In the genomic region with DNA sequence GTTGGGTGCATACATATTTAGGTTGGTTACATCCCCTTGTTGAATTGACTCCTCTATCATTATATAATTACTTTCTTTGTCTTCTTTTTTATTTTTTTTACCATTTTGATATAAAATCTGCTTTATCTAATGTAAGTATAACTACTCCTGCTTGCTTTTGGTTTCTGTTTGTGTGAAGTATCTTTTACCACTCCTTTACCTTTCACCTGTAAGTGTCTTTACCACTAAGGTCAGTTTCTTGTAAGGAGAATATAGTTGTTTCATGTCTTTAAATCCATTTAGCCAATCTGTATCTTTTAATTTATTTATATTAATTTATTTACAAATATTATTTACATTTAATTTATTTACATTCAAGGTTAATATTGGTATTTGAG, we compare ENCODE assay signal across 37 cellular contexts. TPM values are rescaled to one million over a fixed set of nuclear protein-coding genes. Genes with fewer than 3 reads are reported as not detected.
DNase-seq lines count a peak whose midpoint lies in the region; ATAC-seq, FAIRE-seq and TF ChIP-seq lines count a peak whose summit lies in the region.
"Had no signal": no experiment of that assay in that cellular context is flagged by ENCODE, and none has a peak within 500 bp of the region (broad histone marks: within the 10 kb centered on the region; RNA-seq: fewer than 3 reads in every experiment).

No MANE protein-coding gene starts in this region.

- H3K27ac ChIP-seq in GM23338 (ENCODE audit: low read depth) (no peak overlapping the region), MM.1S (ENCODE audit: low read length) (peak overlapping the region; percentile 13; the same call in 1 of the 2 replicates), small intestine (ENCODE audit: low read depth in 1 of 2, low read length in 1 of 2) (no peak overlapping the region), RWPE1 (no peak overlapping the region)
- H3K27ac ChIP-seq: dorsolateral prefrontal cortex, esophagus squamous epithelium, foreskin keratinocyte, heart left ventricle, Peyer's patch, VCaP had no signal

- H3K79me2 ChIP-seq in GM23338 (replicated peaks; ENCODE audit: insufficient read depth) (no peaks in the 10 kb centered on the region), MM.1S (ENCODE audit: low read length) (no peaks in the 10 kb centered on the region)

- H3K27me3 Mint-ChIP-seq in GM23338 (ENCODE audit: insufficient read depth, low read depth, poor library complexity): peaks cover 10% of the 10 kb centered on the region
- H3K27me3 Mint-ChIP-seq: activated CD4-positive, alpha-beta T cell treated with anti-CD3 and anti-CD28 coated beads for 36 hours; activated naive CD4-positive, alpha-beta T cell treated with anti-CD3 and anti-CD28 coated beads, Interleukin-2, amount 50 U/mL, for 24 hours; CD4-positive, alpha-beta T cell; naive B cell had no signal

- H3K4me2 ChIP-seq in GM23338 (no peak overlapping the region), MM.1S (ENCODE audit: low read depth, low read length) (peak overlapping the region; percentile 70)

- H3K4me3 ChIP-seq in GM23338 (no peak overlapping the region), MM.1S (ENCODE audit: low read length) (peak overlapping the region; percentile 29; the same call in 1 of the 2 replicates), small intestine (ENCODE audit: low read depth in 1 of 2, low read length in 2 of 2) (no peak overlapping the region)
- H3K4me3 ChIP-seq: dorsolateral prefrontal cortex, esophagus squamous epithelium, heart left ventricle, Peyer's patch had no signal

- H3K27me3 ChIP-seq in GM23338 (ENCODE audit: insufficient read depth): no peaks in the 10 kb centered on the region
- H3K27me3 ChIP-seq in MM.1S (replicated peaks; ENCODE audit: insufficient read depth, low read length): no peaks in the 10 kb centered on the region
- no peaks in the 10 kb centered on the region for H3K27me3 ChIP-seq in small intestine (ENCODE audit: control insufficient read depth in 2 of 2, insufficient read depth in 2 of 2, low read length in 2 of 2)
- H3K27me3 ChIP-seq: esophagus squamous epithelium, foreskin keratinocyte, heart left ventricle, Peyer's patch had no signal

- CTCF ChIA-PET in RWPE1 (lab: Yijun Ruan, JAX): interaction anchor here (0.6 kb wide), 1 partner anchor 703 kb away, joined by 4 read pairs; no protein-coding TSS in a partner anchor

- H3K36me3 Mint-ChIP-seq in GM23338 (ENCODE audit: low read depth): peaks cover 4% of the 10 kb centered on the region; the same call in 2 of the 3 replicates
- H3K36me3 Mint-ChIP-seq: activated naive CD4-positive, alpha-beta T cell treated with anti-CD3 and anti-CD28 coated beads, Interleukin-2, amount 50 U/mL, for 24 hours; brain; naive B cell had no signal

- FAIRE-seq in small intestine (lab: Jason Lieb, UNC): no peak
- FAIRE-seq: HepG2 had no signal

- no peak overlapping the region; the same call in 1 of the 2 replicates for H3K9ac ChIP-seq in MM.1S (ENCODE audit: low read length)

- H3K9me3 ChIP-seq in MM.1S (replicated peaks; ENCODE audit: insufficient read depth, low read length) (no peaks in the 10 kb centered on the region), small intestine (ENCODE audit: control insufficient read depth, low read depth) (no peaks in the 10 kb centered on the region)
- H3K9me3 ChIP-seq: esophagus squamous epithelium, Peyer's patch had no signal

- peak; percentile 42 for ATAC-seq in GM18868 (IDR thresholded peaks at IDR 0.05; ENCODE audit: unreplicated experiment)
- ATAC-seq in GM23338: no peak
- ATAC-seq: heart left ventricle; right cardiac atrium; stimulated activated naive CD8-positive, alpha-beta T cell treated with anti-CD3 and anti-CD28 coated beads, Interleukin-15, Interleukin-2, amounts not matched to agents 100 U/mL and 50 U/mL, for 24 hours had no signal

- peaks cover 5% of the 10 kb centered on the region for H3K9me2 ChIP-seq in GM23338 (ENCODE audit: insufficient read depth)
- no peaks in the 10 kb centered on the region for H3K9me2 ChIP-seq in MM.1S (replicated peaks; ENCODE audit: insufficient read depth, low read length)

- POLR2A ChIA-PET in RWPE1 (lab: Yijun Ruan, JAX; ENCODE audit: low non-redundant PET): no interaction called here

- H4K20me1 ChIP-seq in GM23338 (replicated peaks; ENCODE audit: insufficient read depth) (no peaks in the 10 kb centered on the region), MM.1S (ENCODE audit: insufficient read depth, low read length) (no peaks in the 10 kb centered on the region)

- H2AFZ ChIP-seq in GM23338: peak overlapping the region; percentile 39; the same call in 1 of the 2 replicates
- peak overlapping the region; percentile 73 for H2AFZ ChIP-seq in MM.1S (ENCODE audit: low read length)

- peaks cover 3% of the 10 kb centered on the region; the same call in 1 of the 3 replicates for H3K9me3 Mint-ChIP-seq in GM23338
- H3K9me3 Mint-ChIP-seq: activated naive CD4-positive, alpha-beta T cell treated with anti-CD3 and anti-CD28 coated beads, Interleukin-2, amount 50 U/mL, for 24 hours; CD4-positive, alpha-beta T cell had no signal

- H3F3A ChIP-seq in GM23338 (replicated peaks; ENCODE audit: low read depth): no peaks in the 10 kb centered on the region
- peaks cover 8% of the 10 kb centered on the region for H3F3A ChIP-seq in MM.1S (ENCODE audit: insufficient read depth, low read length)

- H3K4me3 Mint-ChIP-seq in GM23338: no peak overlapping the region
- H3K4me3 Mint-ChIP-seq: activated CD4-positive, alpha-beta T cell treated with anti-CD3 and anti-CD28 coated beads for 36 hours; activated CD8-positive, alpha-beta T cell treated with anti-CD3 and anti-CD28 coated beads, Interleukin-2, amount 10 ng/mL, durations not matched to agents 7 days and 5 days; activated naive CD4-positive, alpha-beta T cell treated with anti-CD3 and anti-CD28 coated beads, Interleukin-2, amount 50 U/mL, for 24 hours; brain; CD4-positive, alpha-beta T cell; naive B cell had no signal

- TF ChIP-seq CTCF in GM23338 (conservative IDR thresholded peaks at IDR 0.05; ENCODE audit: low read depth in 2 of 2): no peak
- TF ChIP-seq CTCF in MM.1S (IDR thresholded peaks at IDR 0.05; ENCODE audit: low read length): no peak
- no peak for TF ChIP-seq CTCF in RWPE1 (conservative IDR thresholded peaks at IDR 0.05; ENCODE audit: low read depth)

- H3K27ac Mint-ChIP-seq in GM23338: no peak overlapping the region
- H3K27ac Mint-ChIP-seq: activated CD4-positive, alpha-beta T cell treated with anti-CD3 and anti-CD28 coated beads for 36 hours; activated CD8-positive, alpha-beta T cell treated with anti-CD3 and anti-CD28 coated beads, Interleukin-2, amount 10 ng/mL, durations not matched to agents 7 days and 5 days; activated naive CD4-positive, alpha-beta T cell treated with anti-CD3 and anti-CD28 coated beads, Interleukin-2, amount 50 U/mL, for 24 hours; brain; CD4-positive, alpha-beta T cell had no signal

- DNase-seq in GM23338 (ENCODE audit: low spot score) (no peak), MM.1S (peak; percentile 27), small intestine (peak; percentile 8), NCI-H774 (lab: John Stamatoyannopoulos, UW) (no peak), A172 (ENCODE audit: low spot score) (no peak), RWPE1 (ENCODE audit: low spot score) (no peak)
- no peak for DNase-seq in stimulated activated CD8-positive, alpha-beta memory T cell treated with anti-CD3 and anti-CD28 coated beads, Interleukin-4, amount 100 ng/mL, for 48 hours
- DNase-seq: activated CD4-positive, alpha-beta T cell treated with anti-CD3 and anti-CD28 coated beads for 36 hours; activated CD8-positive, alpha-beta T cell treated with anti-CD3 and anti-CD28 coated beads, Interleukin-2, amount 10 ng/mL, durations not matched to agents 7 days and 5 days; activated T-cell treated with anti-CD3 and anti-CD28 coated beads for 4 hours; AML-193; amniotic stem cell; CD4-positive, alpha-beta T cell; cerebellar nuclear complex; dorsolateral prefrontal cortex; esophagus squamous epithelium; heart left ventricle; naive B cell; NCI-H1436; NCI-H2081 treated with DMSO at 0.1 percent for 48 hours; NCI-H2227 treated with DMSO at 0.1 percent for 48 hours; Peyer's patch; right cardiac atrium; SHP77 treated with DMSO at 0.1 percent for 48 hours; stimulated activated CD4-positive, alpha-beta T cell treated with anti-CD3 and anti-CD28 coated beads, Interleukin-1b, Interleukin-23, amount 100 ng/mL, for 48 hours; stimulated activated naive CD8-positive, alpha-beta T cell treated with anti-CD3 and anti-CD28 coated beads, Interleukin-15, Interleukin-2, amounts not matched to agents 100 U/mL and 50 U/mL, for 24 hours had no signal

- H3K4me1 Mint-ChIP-seq in GM23338: peaks cover 10% of the 10 kb centered on the region
- H3K4me1 Mint-ChIP-seq: brain had no signal

- H3K4me1 ChIP-seq in GM23338 (ENCODE audit: insufficient read depth) (peaks cover 13% of the 10 kb centered on the region; the same call in 1 of the 2 replicates), MM.1S (ENCODE audit: low read length) (peaks cover 31% of the 10 kb centered on the region), small intestine (ENCODE audit: control insufficient read depth in 2 of 2, insufficient read depth in 1 of 2, low read depth in 1 of 2, low read length in 1 of 2) (no peaks in the 10 kb centered on the region)
- H3K4me1 ChIP-seq: esophagus squamous epithelium, heart left ventricle, Peyer's patch had no signal

- H3K36me3 ChIP-seq in GM23338 (ENCODE audit: insufficient read depth): no peaks in the 10 kb centered on the region
- H3K36me3 ChIP-seq in MM.1S (replicated peaks; ENCODE audit: insufficient read depth, low read length): no peaks in the 10 kb centered on the region
- H3K36me3 ChIP-seq in small intestine (ENCODE audit: control insufficient read depth in 2 of 2, insufficient read depth in 2 of 2, low read length in 2 of 2): no peaks in the 10 kb centered on the region
- H3K36me3 ChIP-seq: esophagus squamous epithelium, heart left ventricle, Peyer's patch had no signal

TF ChIP-seq in GM23338, 12 proteins besides CTCF, POLR2A, EP300 and RAD21:
- TF ChIP-seq POLR2AphosphoS5 (IDR thresholded peaks at IDR 0.05; ENCODE audit: low read depth) (no peak), STAT1 (IDR thresholded peaks at IDR 0.05; ENCODE audit: unreplicated experiment) (no peak)

RNA-seq across cellular contexts. Expression of a gene that starts 33.0 kb away (rescaled TPM):
- total RNA-seq in GM23338 (2014; rRNA removed; shearing (Covaris generic)): not detected in 2 replicates
- not detected in 2 replicates for polyA plus RNA-seq in GM23338 (2016; fragmentation: Nextera tagmentation; extraction: Ambion mirVana)
- polyA plus RNA-seq in small intestine: not detected
- total RNA-seq in A172 (2014; rRNA removed; shearing (Covaris generic)): not detected in 2 replicates
- total RNA-seq: activated CD4-positive, alpha-beta T cell treated with anti-CD3 and anti-CD28 coated beads for 36 hours; activated CD8-positive, alpha-beta T cell treated with anti-CD3 and anti-CD28 coated beads, Interleukin-2, amount 10 ng/mL, durations not matched to agents 7 days and 5 days; CD4-positive, alpha-beta T cell; dorsolateral prefrontal cortex; esophagus squamous epithelium; foreskin keratinocyte; heart left ventricle; HepG2; liver; Peyer's patch; posterior vena cava; right cardiac atrium; temporal lobe; urinary bladder had no signal
- polyA plus RNA-seq: foreskin keratinocyte, heart left ventricle, HepG2, keratinocyte, liver, right cardiac atrium, urinary bladder had no signal

RNA-seq across cellular contexts. Expression of a gene that starts 40.3 kb away (rescaled TPM):
- 4.0 and 4.7 TPM in 2 replicates for total RNA-seq in GM23338 (2014; rRNA removed; shearing (Covaris generic))
- polyA plus RNA-seq in GM23338 (2016; fragmentation: Nextera tagmentation; extraction: Ambion mirVana): 9.5 and 10.6 TPM in 2 replicates
- polyA plus RNA-seq in small intestine: under 1 TPM in 1 of 3 donors, not detected in 2; 0.81 TPM
- total RNA-seq in A172 (2014; rRNA removed; shearing (Covaris generic)): not detected in 2 replicates
- total RNA-seq: esophagus squamous epithelium, HepG2, posterior vena cava, temporal lobe, urinary bladder had no signal
- polyA plus RNA-seq: HepG2, liver had no signal

Comparison
In these comparisons a context has a peak if more than half of its experiments do, and no peak if none do; other contexts are left out.
1. DNase-seq: peak in MM.1S (single experiment) and small intestine (single experiment); none in GM23338 (single experiment), stimulated activated CD8-positive, alpha-beta memory T cell treated with anti-CD3 and anti-CD28 coated beads, Interleukin-4, amount 100 ng/mL, for 48 hours (single experiment), NCI-H774 (single experiment), A172 (single experiment) and RWPE1 (single experiment).